In genomic region chr2:69138793-69139510, GRCh38 we compare ENCODE assay signal across 9 cellular contexts.
DNase-seq lines count a peak whose midpoint lies in the region; ATAC-seq and TF ChIP-seq lines count a peak whose summit lies in the region.
"Had no signal": no experiment of that assay in that cellular context is flagged by ENCODE, and none has a peak within 500 bp of the region (broad histone marks: within the 10 kb centered on the region; RNA-seq: fewer than 3 reads in every experiment).

No MANE protein-coding gene starts in this region.

- CTCF ChIA-PET in SK-N-SH (lab: Yijun Ruan, JAX), result no interaction called here

- TF ChIP-seq CTCF in SK-N-SH (IDR thresholded peaks at IDR 0.05) (no peak), fibroblast of pulmonary artery (IDR thresholded peaks at IDR 0.05; ENCODE audit: low read length, missing control alignments) (no peak), psoas muscle (IDR thresholded peaks at IDR 0.05) (no peak)

- H3K27ac ChIP-seq in SK-N-SH (ENCODE audit: low read depth in 2 of 2, low read length in 1 of 2) (peak overlapping the region; percentile 78 to 89), psoas muscle (peak overlapping the region; percentile 37)

- peak in 1 of 2 experiments; percentile 17; a peak in 1 of 4 replicates for TF ChIP-seq EP300 in SK-N-SH (IDR thresholded peaks at IDR 0.05; ENCODE audit: borderline replicate concordance in 1 of 2, low read depth in 1 of 2, low read length in 1 of 2)

- H2AFZ ChIP-seq in SK-N-SH (ENCODE audit: low read depth), result no peak overlapping the region

- H3K9me2 ChIP-seq in SK-N-SH, result no peaks in the 10 kb centered on the region

- DNase-seq in ELR (ENCODE audit: low read depth), result peak; percentile 94
- DNase-seq in SK-N-SH, result no peak
- peak; percentile 86 for DNase-seq in fibroblast of pulmonary artery (ENCODE audit: low read depth)
- peak; percentile 72 to 75 for DNase-seq in psoas muscle
- no peak for DNase-seq in NCI-H128 (lab: John Stamatoyannopoulos, UW; ENCODE audit: unreplicated experiment)
- DNase-seq in NOMO-1 (lab: John Stamatoyannopoulos, UW; ENCODE audit: unreplicated experiment in 2 of 2), result no peak
- DNase-seq in activated CD4-positive, CD25-positive, alpha-beta regulatory T cell (lab: John Stamatoyannopoulos, UW), result no peak
- DNase-seq: NCI-H1930 had no signal

- ATAC-seq in psoas muscle (peak; percentile 82 to 97 (median 89)), HG03342 (IDR thresholded peaks at IDR 0.05; ENCODE audit: unreplicated experiment) (no peak)

- H3K9me3 ChIP-seq in SK-N-SH, result no peaks in the 10 kb centered on the region
- H3K9me3 ChIP-seq in psoas muscle, result no peaks in the 10 kb centered on the region

- peaks cover 72% of the 10 kb centered on the region for H3F3A ChIP-seq in SK-N-SH (replicated peaks; ENCODE audit: insufficient read depth)

- H3K4me3 ChIP-seq in SK-N-SH (ENCODE audit: low read depth in 2 of 2, low read length in 1 of 2) (peak overlapping the region in 1 of 2 experiments; percentile 19; a peak in 1 of 4 replicates), fibroblast of pulmonary artery (replicated peaks; ENCODE audit: low read depth, low read length) (no peak overlapping the region), psoas muscle (no peak overlapping the region)

- H3K36me3 ChIP-seq in SK-N-SH (replicated peaks in 1 of 2; ENCODE audit: control insufficient read depth in 1 of 2, insufficient read depth in 2 of 2, low read length in 1 of 2) (peaks cover 22 to 41% of the 10 kb centered on the region in 2 experiments), psoas muscle (ENCODE audit: insufficient read depth in 1 of 2, low read depth in 1 of 2) (no peaks in the 10 kb centered on the region)

- H3K79me2 ChIP-seq in SK-N-SH (ENCODE audit: insufficient read depth), result peaks cover 18% of the 10 kb centered on the region; the same call in 1 of the 2 replicates

- no peak for TF ChIP-seq RAD21 in SK-N-SH (IDR thresholded peaks at IDR 0.05; ENCODE audit: low read length)

- H3K9ac ChIP-seq in SK-N-SH, result peak overlapping the region; percentile 61

- H3K27me3 ChIP-seq in SK-N-SH (ENCODE audit: insufficient read depth) (no peaks in the 10 kb centered on the region), psoas muscle (ENCODE audit: insufficient read depth in 3 of 3, low read length in 2 of 3) (no peaks in the 10 kb centered on the region)

- 7% methylated on average over 1 of the region's 1 CpG for WGBS in SK-N-SH (ENCODE audit: low lambda C conversion rate)
- WGBS in psoas muscle, 3 donors, result 36 to 58% (median 44%) methylated on average over 1 of the region's 1 CpG

- POLR2A ChIA-PET in SK-N-SH (lab: Yijun Ruan, JAX), result no interaction called here

- peaks cover 5 to 30% of the 10 kb centered on the region in 2 experiments for H3K4me1 ChIP-seq in SK-N-SH (ENCODE audit: control insufficient read depth in 1 of 2, insufficient read depth in 2 of 2, low read depth in 1 of 2, low read length in 1 of 2)
- H3K4me1 ChIP-seq in psoas muscle, result peaks cover 15% of the 10 kb centered on the region

- intact Hi-C loops in psoas muscle (cut with DNase I), result no loop called here

- H4K20me1 ChIP-seq in SK-N-SH (ENCODE audit: insufficient read depth), result no peaks in the 10 kb centered on the region

- H3K4me2 ChIP-seq in SK-N-SH, result peak overlapping the region; percentile 59

TF ChIP-seq in SK-N-SH, 30 proteins besides CTCF, POLR2A, EP300 and RAD21:
- TF ChIP-seq MEF2A (IDR thresholded peaks at IDR 0.05; ENCODE audit: borderline replicate concordance, low read depth) (no peak), RXRA (IDR thresholded peaks at IDR 0.05; ENCODE audit: borderline replicate concordance, low read depth) (peak; percentile 39; the same call in 1 of the 2 replicates), FOXM1 (IDR thresholded peaks at IDR 0.05; ENCODE audit: low read depth) (no peak), YY1 (IDR thresholded peaks at IDR 0.05; ENCODE audit: low read depth) (no peak), SIN3A (IDR thresholded peaks at IDR 0.05; ENCODE audit: borderline replicate concordance, low read depth, low read length) (no peak), GABPA (IDR thresholded peaks at IDR 0.05; ENCODE audit: low read depth) (no peak), RFX5 (IDR thresholded peaks at IDR 0.05; ENCODE audit: low read length) (no peak), GATA2 (CRISPR knock-in tag; IDR thresholded peaks at IDR 0.05) (no peak), TCF12 (IDR thresholded peaks at IDR 0.05) (peak; percentile 52), MAX (IDR thresholded peaks at IDR 0.05; ENCODE audit: low read depth) (peak; percentile 47), EZH2phosphoT487 (IDR thresholded peaks at IDR 0.05; ENCODE audit: borderline replicate concordance, low read depth) (no peak), FOXJ3 (CRISPR knock-in tag; IDR thresholded peaks at IDR 0.05) (no peak), CHD2 (IDR thresholded peaks at IDR 0.05; ENCODE audit: low read length, partially characterized antibody) (no peak), ELF1 (IDR thresholded peaks at IDR 0.05) (no peak), PBX3 (IDR thresholded peaks at IDR 0.05) (peak; percentile 43), MXI1 (IDR thresholded peaks at IDR 0.05; ENCODE audit: low read depth, low read length) (no peak), NRF1 (IDR thresholded peaks at IDR 0.05; ENCODE audit: low read depth, low read length) (no peak), JUND (IDR thresholded peaks at IDR 0.05) (peak; percentile 78), NFIC (IDR thresholded peaks at IDR 0.05; ENCODE audit: borderline replicate concordance) (peak; percentile 89), FOSL2 (IDR thresholded peaks at IDR 0.05; ENCODE audit: borderline replicate concordance, low read depth) (peak; percentile 86)

Comparison
In these comparisons a context has a peak if more than half of its experiments do, and no peak if none do; other contexts are left out.
1. DNase-seq: peak in ELR (single experiment), fibroblast of pulmonary artery (single experiment) and psoas muscle (2 of 2); none in SK-N-SH (single experiment), NCI-H128 (single experiment), NOMO-1 (0 of 2) and activated CD4-positive, CD25-positive, alpha-beta regulatory T cell (0 of 4).